In genomic region chr21:34867785-34868184, GRCh38 we compare ENCODE assay signal across 21 cellular contexts.
A peak's percentile ranks its signal among the peaks of the same experiment; 100 is the strongest.
DNase-seq lines count a peak whose midpoint lies in the region; ATAC-seq and TF ChIP-seq lines count a peak whose summit lies in the region.
"Had no signal": no experiment of that assay in that cellular context is flagged by ENCODE, and none has a peak within 500 bp of the region (broad histone marks: within the 10 kb centered on the region; RNA-seq: fewer than 3 reads in every experiment).

No MANE protein-coding gene starts in this region.

- no peaks in the 10 kb centered on the region for H3K9me3 Mint-ChIP-seq in activated CD4-positive, alpha-beta T cell treated with anti-CD3 and anti-CD28 coated beads for 36 hours (ENCODE audit: low read depth)
- H3K9me3 Mint-ChIP-seq in activated T-helper 1 cell treated with anti-CD3 and anti-CD28 coated beads, Interleukin-12 subunit alpha, Interleukin-12 subunit beta, Interleukin-2, Interleukin-4 antibody, amounts not matched to agents 30 ng/mL and 10 ng/mL and 1 ng/mL, durations not matched to agents 14 hours and 24 hours and 36 hours, result no peaks in the 10 kb centered on the region
- no peaks in the 10 kb centered on the region for H3K9me3 Mint-ChIP-seq in osteocyte (ENCODE audit: unreplicated experiment)
- H3K9me3 Mint-ChIP-seq: endodermal cell, nephron had no signal

- H3K4me3 ChIP-seq in GM23248, result no peak overlapping the region
- H3K4me3 ChIP-seq: MG63, SJSA1 had no signal

- H3K79me2 ChIP-seq in GM23248 (ENCODE audit: insufficient read depth), result peaks cover 100% of the 10 kb centered on the region
- H3K79me2 ChIP-seq: parathyroid adenoma had no signal

- H3K36me3 Mint-ChIP-seq in activated CD4-positive, alpha-beta T cell treated with anti-CD3 and anti-CD28 coated beads for 36 hours (ENCODE audit: low read depth), result peaks cover 64% of the 10 kb centered on the region
- peaks cover 64% of the 10 kb centered on the region for H3K36me3 Mint-ChIP-seq in activated T-helper 1 cell treated with anti-CD3 and anti-CD28 coated beads, Interleukin-12 subunit alpha, Interleukin-12 subunit beta, Interleukin-2, Interleukin-4 antibody, amounts not matched to agents 30 ng/mL and 10 ng/mL and 1 ng/mL, durations not matched to agents 14 hours and 24 hours and 36 hours (ENCODE audit: low read depth)
- H3K36me3 Mint-ChIP-seq in osteocyte (ENCODE audit: unreplicated experiment), result peaks cover 23% of the 10 kb centered on the region
- H3K36me3 Mint-ChIP-seq: brain had no signal

- H3K9ac ChIP-seq in GM23248, result no peak overlapping the region
- H3K9ac ChIP-seq: parathyroid adenoma had no signal

- no peak overlapping the region for H2AFZ ChIP-seq in GM23248
- H2AFZ ChIP-seq: parathyroid adenoma had no signal

- peaks cover 35% of the 10 kb centered on the region for H3K4me1 ChIP-seq in GM23248 (ENCODE audit: insufficient read depth)
- H3K4me1 ChIP-seq: parathyroid adenoma had no signal

- H3K4me3 Mint-ChIP-seq in activated CD4-positive, alpha-beta T cell treated with anti-CD3 and anti-CD28 coated beads for 36 hours, result no peak overlapping the region
- H3K4me3 Mint-ChIP-seq in activated T-helper 1 cell treated with anti-CD3 and anti-CD28 coated beads, Interleukin-12 subunit alpha, Interleukin-12 subunit beta, Interleukin-2, Interleukin-4 antibody, amounts not matched to agents 30 ng/mL and 10 ng/mL and 1 ng/mL, durations not matched to agents 14 hours and 24 hours and 36 hours, result no peak overlapping the region
- H3K4me3 Mint-ChIP-seq in osteocyte (ENCODE audit: unreplicated experiment), result no peak overlapping the region
- H3K4me3 Mint-ChIP-seq: brain, endodermal cell, nephron had no signal

- H3K36me3 ChIP-seq in GM23248 (ENCODE audit: low read depth), result peaks cover 85% of the 10 kb centered on the region

- H3K9me2 ChIP-seq in GM23248 (ENCODE audit: insufficient read depth), result no peaks in the 10 kb centered on the region

- peaks cover 30% of the 10 kb centered on the region for H4K20me1 ChIP-seq in GM23248 (ENCODE audit: insufficient read depth)

- H3K27ac Mint-ChIP-seq in activated CD4-positive, alpha-beta T cell treated with anti-CD3 and anti-CD28 coated beads for 36 hours, result peak overlapping the region; percentile 26
- peak overlapping the region; percentile 61 for H3K27ac Mint-ChIP-seq in activated T-helper 1 cell treated with anti-CD3 and anti-CD28 coated beads, Interleukin-12 subunit alpha, Interleukin-12 subunit beta, Interleukin-2, Interleukin-4 antibody, amounts not matched to agents 30 ng/mL and 10 ng/mL and 1 ng/mL, durations not matched to agents 14 hours and 24 hours and 36 hours
- peak overlapping the region; percentile 29 for H3K27ac Mint-ChIP-seq in osteocyte (ENCODE audit: unreplicated experiment)
- H3K27ac Mint-ChIP-seq: brain, endodermal cell, nephron had no signal

- POLR2A ChIA-PET in activated CD4-positive, alpha-beta T cell treated with anti-CD3 and anti-CD28 coated beads for 36 hours (lab: Charles Lee), result interaction anchor here (1.0 to 1.4 kb wide), 3 partner anchors 12 to 22 kb away, joined by 3 to 6 read pairs (median 4); no protein-coding TSS in a partner anchor

- WGBS in GM23248 (ENCODE audit: low coverage in 1 of 2, low lambda C conversion rate in 2 of 2, missing lambda C conversion rate in 2 of 2), 2 experiments, result 98 to 100% methylated on average over 4 of the region's 4 CpGs

- DNase-seq in activated CD4-positive, alpha-beta T cell treated with anti-CD3 and anti-CD28 coated beads for 36 hours, result no peak
- no peak for DNase-seq in activated CD4-positive, alpha-beta T cell treated with anti-CD3 and anti-CD28 coated beads for 1 hour
- DNase-seq in GM23248 (no peak), osteocyte (ENCODE audit: extremely low spot score, unreplicated experiment) (no peak), NCI-H1436 treated with DMSO at 0.1 percent for 48 hours (lab: John Stamatoyannopoulos, UW) (no peak), NCI-H526 treated with DMSO at 0.1 percent for 48 hours (lab: John Stamatoyannopoulos, UW) (no peak), NCI-H748 treated with DMSO at 0.1 percent for 48 hours (lab: John Stamatoyannopoulos, UW) (no peak)
- no peak for DNase-seq in activated T-helper 1 cell treated with anti-CD3 and anti-CD28 coated beads, Interleukin-12 subunit alpha, Interleukin-12 subunit beta, Interleukin-2, Interleukin-4 antibody, amounts not matched to agents 30 ng/mL and 10 ng/mL and 1 ng/mL, durations not matched to agents 14 hours and 24 hours and 36 hours (ENCODE audit: low spot score)
- DNase-seq: 8988T; Caco-2; EL; endodermal cell; MG63; NCI-H146; NCI-H2171 treated with DMSO at 0.1 percent for 48 hours; stimulated activated CD4-positive, alpha-beta T cell treated with anti-CD3 and anti-CD28 coated beads, Interleukin-2, amount 100 ng/mL, for 24 hours had no signal

- H3K4me2 ChIP-seq in GM23248 (ENCODE audit: unreplicated experiment), result no peak overlapping the region

- no peaks in the 10 kb centered on the region for H3K27me3 ChIP-seq in GM23248 (replicated peaks; ENCODE audit: insufficient read depth)
- H3K27me3 ChIP-seq: MG63, SJSA1 had no signal

- intact Hi-C loops in activated CD4-positive, alpha-beta T cell treated with anti-CD3 and anti-CD28 coated beads for 36 hours (cut with DNase I, micrococcal nuclease), result loop anchor here in 1 of 2 experiments (5.0 kb wide), 1 partner anchor 175 kb away; no protein-coding TSS in a partner anchor
- intact Hi-C loops in activated T-helper 1 cell treated with anti-CD3 and anti-CD28 coated beads, Interleukin-12 subunit alpha, Interleukin-12 subunit beta, Interleukin-2, Interleukin-4 antibody, amounts not matched to agents 30 ng/mL and 10 ng/mL and 1 ng/mL, durations not matched to agents 14 hours and 24 hours and 36 hours (cut with micrococcal nuclease), result loop anchor here (2.0 kb wide), 1 partner anchor 15 kb away; no protein-coding TSS in a partner anchor

- no peak for TF ChIP-seq CTCF in osteocyte (IDR thresholded peaks at IDR 0.05)

- 0 out of 2 replicates have a peak overlapping the region, but pooled peaks have one; percentile 6 for H3K27ac ChIP-seq in GM23248
- H3K27ac ChIP-seq: HL-60, parathyroid adenoma, SJSA1 had no signal

- in situ Hi-C loops in GM23248 (cut with MboI), result no loop called here

- no peak for ATAC-seq in activated CD4-positive, alpha-beta T cell treated with anti-CD3 and anti-CD28 coated beads for 36 hours

- no peaks in the 10 kb centered on the region for H3K9me3 ChIP-seq in GM23248 (ENCODE audit: low read depth)
- H3K9me3 ChIP-seq: Caco-2, MG63, SJSA1 had no signal

- CTCF ChIA-PET in activated CD4-positive, alpha-beta T cell treated with anti-CD3 and anti-CD28 coated beads for 36 hours (lab: Charles Lee), result interaction anchor here (0.7 to 1.7 kb wide), 3 partner anchors 9 to 12 kb away, joined by 3 to 6 read pairs (median 4); no protein-coding TSS in a partner anchor

- peaks cover 91% of the 10 kb centered on the region for H3F3A ChIP-seq in GM23248 (ENCODE audit: insufficient read depth)

- H3K4me1 Mint-ChIP-seq in activated CD4-positive, alpha-beta T cell treated with anti-CD3 and anti-CD28 coated beads for 36 hours, result peaks cover 60% of the 10 kb centered on the region
- peaks cover 71% of the 10 kb centered on the region for H3K4me1 Mint-ChIP-seq in activated T-helper 1 cell treated with anti-CD3 and anti-CD28 coated beads, Interleukin-12 subunit alpha, Interleukin-12 subunit beta, Interleukin-2, Interleukin-4 antibody, amounts not matched to agents 30 ng/mL and 10 ng/mL and 1 ng/mL, durations not matched to agents 14 hours and 24 hours and 36 hours (ENCODE audit: low read depth)
- H3K4me1 Mint-ChIP-seq in osteocyte (ENCODE audit: unreplicated experiment), result peaks cover 56% of the 10 kb centered on the region

- no peaks in the 10 kb centered on the region for H3K27me3 Mint-ChIP-seq in activated CD4-positive, alpha-beta T cell treated with anti-CD3 and anti-CD28 coated beads for 36 hours
- H3K27me3 Mint-ChIP-seq in activated T-helper 1 cell treated with anti-CD3 and anti-CD28 coated beads, Interleukin-12 subunit alpha, Interleukin-12 subunit beta, Interleukin-2, Interleukin-4 antibody, amounts not matched to agents 30 ng/mL and 10 ng/mL and 1 ng/mL, durations not matched to agents 14 hours and 24 hours and 36 hours (ENCODE audit: insufficient read depth), result no peaks in the 10 kb centered on the region
- H3K27me3 Mint-ChIP-seq in osteocyte (ENCODE audit: unreplicated experiment), result no peaks in the 10 kb centered on the region
